Comparison of ENCODE assay signal across 10 cellular contexts in the genomic region with DNA sequence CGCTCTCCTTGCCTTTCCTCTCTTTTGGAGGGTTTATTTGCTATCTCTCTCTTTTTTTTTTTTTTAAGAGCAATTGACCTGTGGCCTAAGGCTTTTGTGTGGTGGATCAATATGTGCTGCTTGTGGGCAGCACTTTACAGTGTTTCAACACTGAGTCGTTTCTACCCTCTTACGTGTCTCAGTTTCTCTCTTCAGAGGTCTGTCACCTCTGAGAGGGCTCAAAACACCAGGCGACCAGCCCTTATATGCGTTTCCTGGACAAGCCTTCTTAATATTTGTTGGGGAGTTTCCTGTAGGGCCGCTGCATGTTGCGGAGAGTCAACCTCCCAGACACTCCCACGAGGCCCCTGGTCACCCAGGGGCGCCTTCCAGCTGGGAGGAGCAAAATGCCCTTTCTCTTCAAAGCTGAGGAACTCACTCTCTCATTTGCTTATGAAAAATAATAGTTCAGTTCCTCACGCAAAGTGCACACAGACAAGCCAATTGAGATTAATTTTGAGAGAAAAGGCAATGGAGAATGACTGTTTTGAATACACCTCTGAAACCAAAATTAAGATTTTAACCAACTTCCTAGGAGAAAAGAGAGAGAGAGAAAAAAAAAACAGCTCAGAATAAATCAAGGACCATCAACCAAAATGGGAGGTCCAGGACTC.
DNase-seq lines count a peak whose midpoint lies in the region; ATAC-seq and TF ChIP-seq lines count a peak whose summit lies in the region.
"Had no signal": no experiment of that assay in that cellular context is flagged by ENCODE, and none has a peak within 500 bp of the region (broad histone marks: within the 10 kb centered on the region; RNA-seq: fewer than 3 reads in every experiment).

No MANE protein-coding gene starts in this region.

- no peaks in the 10 kb centered on the region for H3K9me3 Mint-ChIP-seq in chondrocyte (ENCODE audit: low read depth)
- peaks cover 0 to 3% (median 0%) of the 10 kb centered on the region in 11 donors for H3K9me3 Mint-ChIP-seq in naive thymus-derived CD4-positive, alpha-beta T cell

- DNase-seq in chondrocyte (ENCODE audit: low spot score) (peak; percentile 21), DMS79 (lab: John Stamatoyannopoulos, UW) (no peak), left lung (no peak), DMS79 treated with DMSO at 0.1 percent for 48 hours (lab: John Stamatoyannopoulos, UW) (no peak)
- DNase-seq in naive thymus-derived CD4-positive, alpha-beta T cell: no peak
- DNase-seq: left colon, sigmoid colon had no signal

- H3K4me3 Mint-ChIP-seq in chondrocyte (ENCODE audit: unreplicated experiment): no peak overlapping the region
- no peak overlapping the region for H3K4me3 Mint-ChIP-seq in naive thymus-derived CD4-positive, alpha-beta T cell

- TF ChIP-seq CTCF in chondrocyte (IDR thresholded peaks at IDR 0.05) (no peak), left lung (IDR thresholded peaks at IDR 0.05) (no peak)

- no peaks in the 10 kb centered on the region for H3K27me3 ChIP-seq in left lung
- H3K27me3 ChIP-seq in naive thymus-derived CD4-positive, alpha-beta T cell (ENCODE audit: control insufficient read depth in 2 of 2, insufficient read depth in 2 of 2, low read length in 2 of 2): no peaks in the 10 kb centered on the region
- H3K27me3 ChIP-seq: sigmoid colon had no signal

- no peaks in the 10 kb centered on the region for H3K9me3 ChIP-seq in left lung
- no peaks in the 10 kb centered on the region for H3K9me3 ChIP-seq in naive thymus-derived CD4-positive, alpha-beta T cell (ENCODE audit: control insufficient read depth in 2 of 3, low read length in 3 of 3)
- H3K9me3 ChIP-seq: sigmoid colon had no signal

- H3K36me3 ChIP-seq in left lung: no peaks in the 10 kb centered on the region
- no peaks in the 10 kb centered on the region for H3K36me3 ChIP-seq in naive thymus-derived CD4-positive, alpha-beta T cell (ENCODE audit: control insufficient read depth in 2 of 3, insufficient read depth in 3 of 3, low read length in 3 of 3)
- H3K36me3 ChIP-seq: sigmoid colon had no signal

- H3K4me3 ChIP-seq in left lung: no peak overlapping the region
- no peak overlapping the region for H3K4me3 ChIP-seq in naive thymus-derived CD4-positive, alpha-beta T cell (ENCODE audit: low read length)
- H3K4me3 ChIP-seq: sigmoid colon had no signal

- CTCF ChIA-PET in naive thymus-derived CD4-positive, alpha-beta T cell (lab: Charles Lee): no interaction called here

- POLR2A ChIA-PET in naive thymus-derived CD4-positive, alpha-beta T cell (lab: Charles Lee): no interaction called here

- intact Hi-C loops in left lung (cut with DNase I): no loop called here
- intact Hi-C loops in naive thymus-derived CD4-positive, alpha-beta T cell (cut with micrococcal nuclease): no loop called here

- no peaks in the 10 kb centered on the region for H3K4me1 Mint-ChIP-seq in chondrocyte (ENCODE audit: low read depth)
- H3K4me1 Mint-ChIP-seq in naive thymus-derived CD4-positive, alpha-beta T cell: peaks cover 0 to 4% (median 0%) of the 10 kb centered on the region in 7 donors

- peaks cover 0 to 8% of the 10 kb centered on the region in 2 donors for H3K4me1 ChIP-seq in left lung
- no peaks in the 10 kb centered on the region for H3K4me1 ChIP-seq in naive thymus-derived CD4-positive, alpha-beta T cell (ENCODE audit: control insufficient read depth in 2 of 2, insufficient read depth in 2 of 2, low read length in 2 of 2)

- H3K36me3 Mint-ChIP-seq in chondrocyte (ENCODE audit: low read depth): no peaks in the 10 kb centered on the region
- peaks cover 0 to 11% (median 5%) of the 10 kb centered on the region in 5 donors for H3K36me3 Mint-ChIP-seq in naive thymus-derived CD4-positive, alpha-beta T cell

- H3K27ac ChIP-seq in left lung: no peak overlapping the region
- no peak overlapping the region for H3K27ac ChIP-seq in naive thymus-derived CD4-positive, alpha-beta T cell (ENCODE audit: low read depth, low read length)
- H3K27ac ChIP-seq: sigmoid colon had no signal

- no peaks in the 10 kb centered on the region for H3K27me3 Mint-ChIP-seq in chondrocyte (ENCODE audit: low read depth)
- no peaks in the 10 kb centered on the region for H3K27me3 Mint-ChIP-seq in naive thymus-derived CD4-positive, alpha-beta T cell

- H3K27ac Mint-ChIP-seq in chondrocyte (ENCODE audit: unreplicated experiment): no peak overlapping the region
- no peak overlapping the region for H3K27ac Mint-ChIP-seq in naive thymus-derived CD4-positive, alpha-beta T cell

- ATAC-seq in GM18858 (IDR thresholded peaks at IDR 0.05; ENCODE audit: unreplicated experiment): peak; percentile 82
- ATAC-seq in GM21528 (IDR thresholded peaks at IDR 0.05; ENCODE audit: low FRiP score, unreplicated experiment): peak; percentile 92
- peak; percentile 89 for ATAC-seq in HG03175 (IDR thresholded peaks at IDR 0.05; ENCODE audit: unreplicated experiment)
- ATAC-seq in left lung: no peak
- ATAC-seq in naive thymus-derived CD4-positive, alpha-beta T cell: no peak
- ATAC-seq: left colon had no signal

Comparison
In these comparisons a context has a peak if more than half of its experiments do, and no peak if none do; other contexts are left out.
1. ATAC-seq: peak in GM18858 (single experiment), GM21528 (single experiment) and HG03175 (single experiment); none in left lung (single experiment) and naive thymus-derived CD4-positive, alpha-beta T cell (single experiment).